ENCODE assay signal across 8 cellular contexts in genomic region chr1:12047120-12047876, GRCh38. TPM values are rescaled to one million over a fixed set of nuclear protein-coding genes. Genes with fewer than 3 reads are reported as not detected.
DNase-seq lines count a peak whose midpoint lies in the region; ATAC-seq and TF ChIP-seq lines count a peak whose summit lies in the region.

No MANE protein-coding gene starts in this region.

- H3K9me2 ChIP-seq in GM23248 (ENCODE audit: insufficient read depth) = no peaks in the 10 kb centered on the region

- no peaks in the 10 kb centered on the region for H3K27me3 Mint-ChIP-seq in T-helper 2 cell treated with Interferon-gamma antibody and Interleukin-4, amounts not matched to agents 5 μg/mL and 100 μg/mL, for 36 hours (ENCODE audit: low read depth)

- H3K4me3 ChIP-seq in GM12875 (ENCODE audit: low read depth, low read length) (peak overlapping the region; percentile 33), GM23248 (no peak overlapping the region), mucosa of descending colon (no peak overlapping the region), MG63 (no peak overlapping the region)

- peak; percentile 14 for ATAC-seq in mucosa of descending colon

- TF ChIP-seq CTCF in GM12875 (IDR thresholded peaks at IDR 0.05; ENCODE audit: borderline replicate concordance, insufficient read depth, low read depth, low read length) (no peak), mucosa of descending colon (IDR thresholded peaks at IDR 0.05) (no peak)

- DNase-seq in GM23248 = peak; percentile 35
- DNase-seq in T-helper 2 cell treated with Interferon-gamma antibody and Interleukin-4, amounts not matched to agents 5 μg/mL and 100 μg/mL, for 36 hours (ENCODE audit: low spot score) = peak; percentile 84
- no peak for DNase-seq in mucosa of descending colon
- DNase-seq in caudate nucleus (lab: John Stamatoyannopoulos, UW) = no peak
- no peak for DNase-seq in SW 1271 (lab: John Stamatoyannopoulos, UW)
- no peak for DNase-seq in MG63
- no peak for DNase-seq in T-helper 9 cell

- H3K4me1 ChIP-seq in GM23248 (ENCODE audit: insufficient read depth) (peaks cover 14% of the 10 kb centered on the region), mucosa of descending colon (ENCODE audit: low read depth) (no peaks in the 10 kb centered on the region)

- H3K27me3 ChIP-seq in GM23248 (replicated peaks; ENCODE audit: insufficient read depth) = no peaks in the 10 kb centered on the region
- H3K27me3 ChIP-seq in MG63 = no peaks in the 10 kb centered on the region

- no peak overlapping the region for H2AFZ ChIP-seq in GM23248

- peaks cover 21% of the 10 kb centered on the region for H3K4me1 Mint-ChIP-seq in T-helper 2 cell treated with Interferon-gamma antibody and Interleukin-4, amounts not matched to agents 5 μg/mL and 100 μg/mL, for 36 hours (ENCODE audit: low read depth)

- no peaks in the 10 kb centered on the region for H3F3A ChIP-seq in GM23248 (ENCODE audit: insufficient read depth)

- H3K9me3 ChIP-seq in GM23248 (ENCODE audit: low read depth) = no peaks in the 10 kb centered on the region
- H3K9me3 ChIP-seq in mucosa of descending colon = no peaks in the 10 kb centered on the region
- H3K9me3 ChIP-seq in MG63 = no peaks in the 10 kb centered on the region

- no peak overlapping the region for H3K4me2 ChIP-seq in GM23248 (ENCODE audit: unreplicated experiment)

- H3K27ac Mint-ChIP-seq in T-helper 2 cell treated with Interferon-gamma antibody and Interleukin-4, amounts not matched to agents 5 μg/mL and 100 μg/mL, for 36 hours = no peak overlapping the region

- H3K4me3 Mint-ChIP-seq in T-helper 2 cell treated with Interferon-gamma antibody and Interleukin-4, amounts not matched to agents 5 μg/mL and 100 μg/mL, for 36 hours = no peak overlapping the region

- WGBS in GM23248 (ENCODE audit: low coverage in 1 of 2, low lambda C conversion rate in 2 of 2, missing lambda C conversion rate in 2 of 2), 2 experiments = 46 to 55% methylated on average over 18 of the region's 18 CpGs

- H3K9ac ChIP-seq in GM23248 = no peak overlapping the region

- no peaks in the 10 kb centered on the region for H3K79me2 ChIP-seq in GM23248 (ENCODE audit: insufficient read depth)

- no peaks in the 10 kb centered on the region for H3K9me3 Mint-ChIP-seq in T-helper 2 cell treated with Interferon-gamma antibody and Interleukin-4, amounts not matched to agents 5 μg/mL and 100 μg/mL, for 36 hours

- in situ Hi-C loops in GM23248 (cut with MboI) = no loop called here

- no peaks in the 10 kb centered on the region for H3K36me3 ChIP-seq in GM23248 (ENCODE audit: low read depth)
- no peaks in the 10 kb centered on the region for H3K36me3 ChIP-seq in mucosa of descending colon (ENCODE audit: low read depth)
- H3K36me3 ChIP-seq in MG63 = no peaks in the 10 kb centered on the region

- intact Hi-C loops in mucosa of descending colon (cut with DNase I, micrococcal nuclease) = no loop called here

- H3K27ac ChIP-seq in GM23248 (no peak overlapping the region), caudate nucleus (ENCODE audit: low read depth, low read length) (no peak overlapping the region)

- H3K36me3 Mint-ChIP-seq in T-helper 2 cell treated with Interferon-gamma antibody and Interleukin-4, amounts not matched to agents 5 μg/mL and 100 μg/mL, for 36 hours (ENCODE audit: low read depth) = no peaks in the 10 kb centered on the region

- no peaks in the 10 kb centered on the region for H4K20me1 ChIP-seq in GM23248 (ENCODE audit: insufficient read depth)

RNA-seq across cellular contexts. Expression of gene TNFRSF8, which starts 15.8 kb away (rescaled TPM):
- total RNA-seq in GM23248 (2014; rRNA removed; shearing (Covaris generic)) = not detected in 2 replicates
- polyA plus RNA-seq in GM23248 (2016; fragmentation: Nextera tagmentation; extraction: Ambion mirVana) = 0.14 and 0.23 TPM in 2 replicates
- total RNA-seq in mucosa of descending colon = under 1 TPM in 2 of 3 donors, not detected in 1; 0.31 to 0.51 TPM
- total RNA-seq in MG63 (2014; rRNA removed; shearing (Covaris generic); ENCODE audit: low replicate concordance) = 0.82 TPM in 1 of 2 replicates, not detected in the other

RNA-seq across cellular contexts. Expression of gene MIIP, which starts 28.0 kb away (rescaled TPM):
- total RNA-seq in GM23248 (2014; rRNA removed; shearing (Covaris generic)) = 21.8 and 26.8 TPM in 2 replicates
- polyA plus RNA-seq in GM23248 (2016; fragmentation: Nextera tagmentation; extraction: Ambion mirVana) = 19.4 and 23.0 TPM in 2 replicates
- 10 to 100 TPM; 17.6 to 23.9 (median 22.0) TPM for total RNA-seq in mucosa of descending colon
- total RNA-seq in MG63 (2014; rRNA removed; shearing (Covaris generic); ENCODE audit: low replicate concordance) = 33.8 and 35.9 TPM in 2 replicates

Comparison
In these comparisons a context has a peak if more than half of its experiments do, and no peak if none do; other contexts are left out.
1. DNase-seq: peak in GM23248 (single experiment) and T-helper 2 cell treated with Interferon-gamma antibody and Interleukin-4, amounts not matched to agents 5 μg/mL and 100 μg/mL, for 36 hours (single experiment); none in mucosa of descending colon (0 of 3), caudate nucleus (0 of 61), SW 1271 (0 of 2), MG63 (single experiment) and T-helper 9 cell (single experiment).